ENCODE assay signal across 8 cellular contexts in the genomic region with DNA sequence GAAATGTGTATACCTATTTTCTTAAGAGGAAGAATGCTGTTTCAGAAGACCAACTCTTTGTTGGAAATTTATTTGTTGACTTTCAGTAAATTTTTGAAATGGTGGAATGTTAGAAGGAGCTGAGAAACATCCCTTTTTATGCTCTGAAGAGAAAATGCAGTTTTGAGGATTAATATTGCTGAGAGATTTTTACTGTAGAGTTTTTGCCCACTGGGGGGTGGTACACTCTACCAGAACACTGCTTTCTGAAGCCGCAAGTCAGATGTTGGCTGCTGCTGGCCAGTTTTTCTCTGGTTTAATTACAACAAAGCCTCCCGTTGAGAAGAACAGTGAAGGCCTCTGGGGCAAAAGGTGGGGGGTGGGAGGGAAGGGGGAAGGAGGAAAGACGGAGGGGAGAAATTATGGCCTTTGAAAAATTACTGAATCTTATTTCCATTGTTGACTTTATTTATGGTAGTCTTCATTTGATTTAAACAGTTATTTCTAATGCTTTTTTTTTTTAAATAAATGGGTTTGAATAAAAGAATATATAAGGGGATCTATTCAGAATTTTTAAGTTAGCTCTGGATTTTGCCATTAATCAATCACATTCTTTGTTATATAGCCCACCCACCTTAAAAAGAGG. TPM values are rescaled to one million over a fixed set of nuclear protein-coding genes. Genes with fewer than 3 reads are reported as not detected.
A peak's percentile ranks its signal among the peaks of the same experiment; 100 is the strongest.
DNase-seq lines count a peak whose midpoint lies in the region; ATAC-seq, FAIRE-seq and TF ChIP-seq lines count a peak whose summit lies in the region.

No MANE protein-coding gene starts in this region.

- no peak overlapping the region for H3K27ac ChIP-seq in HUES64 (ENCODE audit: low read depth, low read length)
- H3K27ac ChIP-seq in SK-N-MC, result peak overlapping the region; percentile 14
- H3K27ac ChIP-seq in small intestine (ENCODE audit: low read depth in 1 of 2, low read length in 1 of 2), result no peak overlapping the region
- no peak overlapping the region for H3K27ac ChIP-seq in tibial artery

- peaks cover 52% of the 10 kb centered on the region for H3K4me1 ChIP-seq in HUES64 (ENCODE audit: insufficient read depth, low read length)
- H3K4me1 ChIP-seq in small intestine (ENCODE audit: control insufficient read depth in 2 of 2, insufficient read depth in 1 of 2, low read depth in 1 of 2, low read length in 1 of 2), result no peaks in the 10 kb centered on the region
- H3K4me1 ChIP-seq in tibial artery, result peaks cover 0 to 15% (median 3%) of the 10 kb centered on the region in 4 donors

- H3K27me3 ChIP-seq in HUES64 (ENCODE audit: insufficient read depth, low read length) (peaks cover 5% of the 10 kb centered on the region; the same call in 1 of the 2 replicates), small intestine (ENCODE audit: control insufficient read depth in 2 of 2, insufficient read depth in 2 of 2, low read length in 2 of 2) (no peaks in the 10 kb centered on the region), tibial artery (no peaks in the 10 kb centered on the region)

- DNase-seq in AG10803 (ENCODE audit: low read depth) (peak; percentile 48), SK-N-MC (ENCODE audit: low read depth, low spot score) (no peak), hypothalamus (lab: John Stamatoyannopoulos, UW) (peak in 39 of 51 donors; percentile 4 to 83 (median 36)), small intestine (peak; percentile 47), tibial artery (no peak), HuH-7.5 (ENCODE audit: low spot score) (no peak)

- H3K9me3 ChIP-seq in HUES64 (ENCODE audit: insufficient read depth, low read depth, low read length), result no peaks in the 10 kb centered on the region
- H3K9me3 ChIP-seq in SK-N-MC (ENCODE audit: low read depth, low read length), result no peaks in the 10 kb centered on the region
- H3K9me3 ChIP-seq in small intestine (ENCODE audit: control insufficient read depth, low read depth), result no peaks in the 10 kb centered on the region
- no peaks in the 10 kb centered on the region for H3K9me3 ChIP-seq in tibial artery

- TF ChIP-seq CTCF in AG10803 (conservative IDR thresholded peaks at IDR 0.05; ENCODE audit: low read length) (peak; percentile 64), tibial artery (IDR thresholded peaks at IDR 0.05) (peak in 1 of 2 experiments; percentile 20)

- H3K4me3 ChIP-seq in AG10803 (ENCODE audit: low read length) (no peak overlapping the region), HUES64 (ENCODE audit: low read length) (peak overlapping the region; percentile 72; the same call in 1 of the 2 replicates), SK-N-MC (peak overlapping the region; percentile 93), small intestine (ENCODE audit: low read depth in 1 of 2, low read length in 2 of 2) (peak overlapping the region in 1 of 2 donors; percentile 54), tibial artery (no peak overlapping the region)

- H3K36me3 ChIP-seq in HUES64 (ENCODE audit: insufficient read depth, low read length) (no peaks in the 10 kb centered on the region; the same call in 1 of the 2 replicates), SK-N-MC (ENCODE audit: insufficient read depth, low read length) (no peaks in the 10 kb centered on the region), small intestine (ENCODE audit: control insufficient read depth in 2 of 2, insufficient read depth in 2 of 2, low read length in 2 of 2) (no peaks in the 10 kb centered on the region), tibial artery (no peaks in the 10 kb centered on the region)

- no peak for ATAC-seq in GM19455 (IDR thresholded peaks at IDR 0.05; ENCODE audit: unreplicated experiment)

- H3K9ac ChIP-seq in HUES64 (ENCODE audit: low read depth, low read length) (peak overlapping the region; percentile 53; the same call in 1 of the 2 replicates), SK-N-MC (ENCODE audit: insufficient read length) (peak overlapping the region; percentile 86)

- no peak for FAIRE-seq in small intestine (lab: Jason Lieb, UNC)

- WGBS in HUES64, result 13% methylated on average over 3 of the region's 3 CpGs
- 14 to 22% (median 20%) methylated on average over 3 of the region's 3 CpGs for WGBS in small intestine, 3 donors

- intact Hi-C loops in tibial artery (cut with DNase I; ENCODE audit: low total_unique reads), result no loop called here

RNA-seq across cellular contexts. Expression of gene FLRT3, which starts 3.0 kb away (rescaled TPM):
- polyA plus RNA-seq in HUES64 (2013, experiment 1 of 2), result 10.2 TPM
- 11.6 TPM for polyA plus RNA-seq in HUES64 (2013, experiment 2 of 2)
- polyA plus RNA-seq in small intestine, result 1 to 10 TPM; 2.9 to 3.8 (median 2.9) TPM

Comparison
In these comparisons a context has a peak if more than half of its experiments do, and no peak if none do; other contexts are left out.
1. DNase-seq: peak in AG10803 (single experiment), hypothalamus (39 of 51) and small intestine (single experiment); none in SK-N-MC (single experiment), tibial artery (0 of 2) and HuH-7.5 (single experiment).
2. H3K4me3 ChIP-seq: peak in HUES64 (single experiment) and SK-N-MC (single experiment); none in AG10803 (single experiment) and tibial artery (0 of 2).